Comparison of ENCODE assay signal across 34 cellular contexts in the genomic region with DNA sequence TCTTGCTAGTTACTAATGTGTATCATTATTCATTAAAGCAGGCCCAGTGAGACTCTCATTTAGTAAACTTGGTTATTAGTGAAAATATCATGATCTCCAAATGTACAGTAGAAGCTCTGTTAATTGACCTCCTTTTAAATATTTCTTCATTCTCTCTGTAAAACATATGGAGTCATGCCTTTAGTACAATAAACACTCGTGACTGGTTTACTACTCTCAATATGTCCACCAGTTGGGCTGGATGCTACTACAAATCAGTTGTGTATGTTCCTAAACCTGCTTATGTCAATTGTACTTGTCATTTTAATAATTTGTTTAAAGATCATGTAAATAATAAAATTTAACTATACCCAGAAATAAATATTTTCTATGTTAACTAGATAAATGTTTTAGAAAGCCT.
"Had no signal": no experiment of that assay in that cellular context is flagged by ENCODE, and none has a peak within 500 bp of the region (broad histone marks: within the 10 kb centered on the region; RNA-seq: fewer than 3 reads in every experiment).

No MANE protein-coding gene starts in this region.

- H3K4me3 ChIP-seq: adrenal gland, esophagus muscularis mucosa, gastrocnemius medialis, heart left ventricle had no signal

- H3K36me3 Mint-ChIP-seq: activated CD4-positive, alpha-beta memory T cell treated with anti-CD3 and anti-CD28 coated beads for 36 hours; activated CD8-positive, alpha-beta memory T cell treated with anti-CD3 and anti-CD28 coated beads, Interleukin-2, amount 10 ng/mL, durations not matched to agents 7 days and 5 days; activated naive CD8-positive, alpha-beta T cell treated with anti-CD3 and anti-CD28 coated beads for 36 hours; brain had no signal

- H3K27ac Mint-ChIP-seq: activated CD4-positive, alpha-beta memory T cell treated with anti-CD3 and anti-CD28 coated beads for 36 hours; activated CD4-positive, alpha-beta T cell treated with anti-CD3 and anti-CD28 coated beads for 36 hours; activated CD4-positive, alpha-beta T cell treated with anti-CD3 and anti-CD28 coated beads, Interleukin-2, amount 10 ng/mL, durations not matched to agents 24 days and 14 days; activated CD8-positive, alpha-beta memory T cell treated with anti-CD3 and anti-CD28 coated beads, Interleukin-2, amount 10 ng/mL, durations not matched to agents 7 days and 5 days; activated CD8-positive, alpha-beta T cell treated with anti-CD3 and anti-CD28 coated beads, Interleukin-2, amount 10 ng/mL, durations not matched to agents 7 days and 5 days; activated naive CD4-positive, alpha-beta T cell treated with anti-CD3 and anti-CD28 coated beads for 36 hours; activated naive CD4-positive, alpha-beta T cell treated with anti-CD3 and anti-CD28 coated beads, Interleukin-2, amount 50 U/mL, for 24 hours; activated naive CD8-positive, alpha-beta T cell treated with anti-CD3 and anti-CD28 coated beads for 36 hours; activated naive CD8-positive, alpha-beta T cell treated with anti-CD3 and anti-CD28 coated beads, Interleukin-2, amount 50 U/mL, for 24 hours; activated T-helper 1 cell treated with anti-CD3 and anti-CD28 coated beads, Interleukin-12 subunit alpha, Interleukin-12 subunit beta, Interleukin-2, Interleukin-4 antibody, amounts not matched to agents 30 ng/mL and 10 ng/mL and 1 ng/mL, durations not matched to agents 14 hours and 24 hours and 36 hours; activated T-helper 2 cell treated with anti-CD3 and anti-CD28 coated beads, Interferon-gamma antibody, Interleukin-2, Interleukin-4, amounts not matched to agents 10 μg/mL and 5 μg/mL and 100 μg/mL, durations not matched to agents 14 hours and 24 hours and 36 hours; brain; effector memory CD8-positive, alpha-beta T cell; T-helper 17 cell had no signal

- H3K27ac ChIP-seq: adrenal gland, esophagus muscularis mucosa, foreskin keratinocyte, gastrocnemius medialis, heart left ventricle had no signal

- DNase-seq: activated CD4-positive, alpha-beta memory T cell treated with anti-CD3 and anti-CD28 coated beads for 36 hours; activated CD4-positive, alpha-beta T cell treated with anti-CD3 and anti-CD28 coated beads for 36 hours; activated CD4-positive, CD25-positive, alpha-beta regulatory T cell; activated CD4-positive, CD25-positive, alpha-beta regulatory T cell treated with anti-CD3 and anti-CD28 coated beads, Interleukin-2, amount 50 U/mL, for 72 hours; activated CD8-positive, alpha-beta memory T cell treated with anti-CD3 and anti-CD28 coated beads, Interleukin-2, amount 10 ng/mL, durations not matched to agents 7 days and 5 days; activated CD8-positive, alpha-beta memory T cell treated with anti-CD3 and anti-CD28 coated beads, Interleukin-2, amount 50 U/mL, for 4 hours; activated CD8-positive, alpha-beta T cell treated with anti-CD3 and anti-CD28 coated beads, Interleukin-2, amount 10 ng/mL, durations not matched to agents 7 days and 5 days; activated effector memory CD4-positive, alpha-beta T cell treated with anti-CD3 and anti-CD28 coated beads, Interleukin-2, amount 50 U/mL, for 16 hours; activated naive CD4-positive, alpha-beta T cell treated with anti-CD3 and anti-CD28 coated beads for 36 hours; activated naive CD8-positive, alpha-beta T cell treated with anti-CD3 and anti-CD28 coated beads for 36 hours; activated naive CD8-positive, alpha-beta T cell treated with anti-CD3 and anti-CD28 coated beads, Interleukin-2, amount 50 U/mL, for 24 hours; activated T-cell treated with anti-CD3 and anti-CD28 coated beads, Interleukin-2, amount 50 U/mL, for 1 hour; activated T-cell treated with anti-CD3 and anti-CD28 coated beads, Interleukin-2, amount 50 U/mL, for 48 hours; adrenal gland; amygdala; aorta; cortex of kidney; dermis blood vessel endothelial cell; effector CD4-positive, alpha-beta T cell; effector memory CD8-positive, alpha-beta T cell; erythroblast; foreskin keratinocyte; gastrocnemius medialis; glutamatergic neuron; heart left ventricle; T-helper 1 cell; T-helper 17 cell had no signal

- H3K27me3 Mint-ChIP-seq: activated CD8-positive, alpha-beta memory T cell treated with anti-CD3 and anti-CD28 coated beads, Interleukin-2, amount 10 ng/mL, durations not matched to agents 7 days and 5 days; activated naive CD4-positive, alpha-beta T cell treated with anti-CD3 and anti-CD28 coated beads, Interleukin-2, amount 50 U/mL, for 24 hours; activated naive CD8-positive, alpha-beta T cell treated with anti-CD3 and anti-CD28 coated beads for 36 hours; T-helper 17 cell had no signal

- H3K36me3 ChIP-seq: adrenal gland, esophagus muscularis mucosa, gastrocnemius medialis, heart left ventricle had no signal

- H3K4me1 ChIP-seq: adrenal gland, esophagus muscularis mucosa, foreskin keratinocyte, gastrocnemius medialis, heart left ventricle had no signal

- H3K4me3 Mint-ChIP-seq: activated CD4-positive, alpha-beta memory T cell treated with anti-CD3 and anti-CD28 coated beads for 36 hours; activated CD4-positive, alpha-beta T cell treated with anti-CD3 and anti-CD28 coated beads for 36 hours; activated CD4-positive, alpha-beta T cell treated with anti-CD3 and anti-CD28 coated beads, Interleukin-2, amount 10 ng/mL, durations not matched to agents 24 days and 14 days; activated CD8-positive, alpha-beta memory T cell treated with anti-CD3 and anti-CD28 coated beads, Interleukin-2, amount 10 ng/mL, durations not matched to agents 7 days and 5 days; activated CD8-positive, alpha-beta T cell treated with anti-CD3 and anti-CD28 coated beads, Interleukin-2, amount 10 ng/mL, durations not matched to agents 7 days and 5 days; activated naive CD4-positive, alpha-beta T cell treated with anti-CD3 and anti-CD28 coated beads for 36 hours; activated naive CD4-positive, alpha-beta T cell treated with anti-CD3 and anti-CD28 coated beads, Interleukin-2, amount 50 U/mL, for 24 hours; activated naive CD8-positive, alpha-beta T cell treated with anti-CD3 and anti-CD28 coated beads for 36 hours; activated naive CD8-positive, alpha-beta T cell treated with anti-CD3 and anti-CD28 coated beads, Interleukin-2, amount 50 U/mL, for 24 hours; activated T-helper 1 cell treated with anti-CD3 and anti-CD28 coated beads, Interleukin-12 subunit alpha, Interleukin-12 subunit beta, Interleukin-2, Interleukin-4 antibody, amounts not matched to agents 30 ng/mL and 10 ng/mL and 1 ng/mL, durations not matched to agents 14 hours and 24 hours and 36 hours; brain; central memory CD8-positive, alpha-beta T cell; effector memory CD8-positive, alpha-beta T cell; T-helper 17 cell had no signal

- H3K27me3 ChIP-seq: adrenal gland, esophagus muscularis mucosa, foreskin keratinocyte, gastrocnemius medialis, heart left ventricle had no signal

- H3K4me1 Mint-ChIP-seq: activated CD4-positive, alpha-beta T cell treated with anti-CD3 and anti-CD28 coated beads, Interleukin-2, amount 10 ng/mL, durations not matched to agents 24 days and 14 days; activated CD8-positive, alpha-beta memory T cell treated with anti-CD3 and anti-CD28 coated beads, Interleukin-2, amount 10 ng/mL, durations not matched to agents 7 days and 5 days; activated naive CD8-positive, alpha-beta T cell treated with anti-CD3 and anti-CD28 coated beads for 36 hours; brain; central memory CD8-positive, alpha-beta T cell had no signal

- H3K9me3 ChIP-seq: adrenal gland, gastrocnemius medialis had no signal

- ATAC-seq: activated CD4-positive, alpha-beta T cell treated with anti-CD3 and anti-CD28 coated beads for 36 hours; activated CD8-positive, alpha-beta memory T cell treated with anti-CD3 and anti-CD28 coated beads, Interleukin-2, amount 10 ng/mL, durations not matched to agents 7 days and 5 days; activated CD8-positive, alpha-beta T cell treated with anti-CD3 and anti-CD28 coated beads, Interleukin-2, amount 10 ng/mL, durations not matched to agents 7 days and 5 days; activated naive CD8-positive, alpha-beta T cell treated with anti-CD3 and anti-CD28 coated beads, Interleukin-2, amount 50 U/mL, for 24 hours; effector memory CD8-positive, alpha-beta T cell; foreskin keratinocyte; gastrocnemius medialis; heart left ventricle; T-helper 17 cell had no signal

- H3K9me3 Mint-ChIP-seq: activated T-helper 2 cell treated with anti-CD3 and anti-CD28 coated beads, Interferon-gamma antibody, Interleukin-2, Interleukin-4, amounts not matched to agents 10 μg/mL and 5 μg/mL and 100 μg/mL, durations not matched to agents 14 hours and 24 hours and 36 hours; central memory CD8-positive, alpha-beta T cell had no signal
